ENCODE assay signal across 8 cellular contexts in genomic region chr12:49866859-49867579, GRCh38. TPM values are rescaled to one million over a fixed set of nuclear protein-coding genes. Genes with fewer than 3 reads are reported as not detected.
A peak's percentile ranks its signal among the peaks of the same experiment; 100 is the strongest.
DNase-seq lines count a peak whose midpoint lies in the region; ATAC-seq, FAIRE-seq and TF ChIP-seq lines count a peak whose summit lies in the region.

No MANE protein-coding gene starts in this region.

- H3K27me3 ChIP-seq in MG63, result no peaks in the 10 kb centered on the region
- H3K27me3 ChIP-seq in astrocyte (ENCODE audit: insufficient read depth, low read length), result peaks cover 8% of the 10 kb centered on the region
- no peaks in the 10 kb centered on the region for H3K27me3 ChIP-seq in smooth muscle cell (ENCODE audit: low read depth)

- DNase-seq in GM10248 (ENCODE audit: extremely low spot score) (peak; percentile 93), MG63 (peak; percentile 49), astrocyte (ENCODE audit: low read depth) (no peak), hypothalamus (lab: John Stamatoyannopoulos, UW) (peak in 39 of 51 donors; percentile 16 to 79 (median 49)), smooth muscle cell (lab: John Stamatoyannopoulos, UW; ENCODE audit: unreplicated experiment) (peak; percentile 53)
- peak; percentile 56 for DNase-seq in T-helper 2 cell treated with Interferon-gamma antibody and Interleukin-4, amounts not matched to agents 5 μg/mL and 100 μg/mL, for 36 hours (ENCODE audit: low spot score)

- no peak overlapping the region for H3K4me3 Mint-ChIP-seq in T-helper 2 cell treated with Interferon-gamma antibody and Interleukin-4, amounts not matched to agents 5 μg/mL and 100 μg/mL, for 36 hours
- no peak overlapping the region for H3K4me3 Mint-ChIP-seq in astrocyte (ENCODE audit: unreplicated experiment)

- CTCF ChIA-PET in GM10248 (lab: Yijun Ruan, JAX), result interaction anchor here (0.6 to 5.2 kb wide), 39 partner anchors 8 to 224 kb away, joined by 3 to 30 read pairs (median 4); partner anchors contain the start of genes BCDIN3D and TMBIM6

- TF ChIP-seq CTCF in GM10248 (IDR thresholded peaks at IDR 0.05; ENCODE audit: control extremely low read depth, extremely low read depth, low read depth, missing control alignments) (peak; percentile 94), astrocyte (IDR thresholded peaks at IDR 0.05; ENCODE audit: insufficient read depth, low read depth, low read length) (peak; percentile 84), smooth muscle cell (IDR thresholded peaks at IDR 0.05; ENCODE audit: borderline replicate concordance, insufficient read depth, poor library complexity, severe bottlenecking) (peak; percentile 96)

- no peaks in the 10 kb centered on the region for H3K4me1 Mint-ChIP-seq in T-helper 2 cell treated with Interferon-gamma antibody and Interleukin-4, amounts not matched to agents 5 μg/mL and 100 μg/mL, for 36 hours (ENCODE audit: low read depth)
- peaks cover 16% of the 10 kb centered on the region for H3K4me1 Mint-ChIP-seq in astrocyte (ENCODE audit: low read depth, unreplicated experiment)

- WGBS in smooth muscle cell (ENCODE audit: low lambda C conversion rate), result 41% methylated on average over 19 of the region's 19 CpGs

- peaks cover 5% of the 10 kb centered on the region for H3K27me3 Mint-ChIP-seq in T-helper 2 cell treated with Interferon-gamma antibody and Interleukin-4, amounts not matched to agents 5 μg/mL and 100 μg/mL, for 36 hours (ENCODE audit: low read depth)
- peaks cover 48% of the 10 kb centered on the region for H3K27me3 Mint-ChIP-seq in astrocyte (ENCODE audit: low read depth, unreplicated experiment)

- H3K4me1 ChIP-seq in astrocyte (ENCODE audit: insufficient read depth, low read length) (peaks cover 11% of the 10 kb centered on the region), smooth muscle cell (ENCODE audit: low read depth) (no peaks in the 10 kb centered on the region)

- H3K27ac ChIP-seq in astrocyte (ENCODE audit: low read depth, low read length) (no peak overlapping the region), smooth muscle cell (ENCODE audit: low read depth) (no peak overlapping the region)

- no peak overlapping the region for H3K4me2 ChIP-seq in astrocyte (ENCODE audit: low read length)
- peak overlapping the region; percentile 38 for H3K4me2 ChIP-seq in smooth muscle cell

- H3K36me3 ChIP-seq in MG63 (no peaks in the 10 kb centered on the region), astrocyte (ENCODE audit: insufficient read depth, low read length) (no peaks in the 10 kb centered on the region), smooth muscle cell (ENCODE audit: low read depth) (no peaks in the 10 kb centered on the region)

- FAIRE-seq in astrocyte (lab: Jason Lieb, UNC), result no peak

- H2AFZ ChIP-seq in astrocyte (ENCODE audit: low read depth, low read length) (peak overlapping the region; percentile 23), smooth muscle cell (ENCODE audit: low read depth) (no peak overlapping the region)

- no peak overlapping the region for H3K27ac Mint-ChIP-seq in T-helper 2 cell treated with Interferon-gamma antibody and Interleukin-4, amounts not matched to agents 5 μg/mL and 100 μg/mL, for 36 hours
- H3K27ac Mint-ChIP-seq in astrocyte (ENCODE audit: unreplicated experiment), result no peak overlapping the region

- H3K9ac ChIP-seq in astrocyte (ENCODE audit: low read length) (no peak overlapping the region), smooth muscle cell (ENCODE audit: low read depth) (no peak overlapping the region)

- H3K9me3 ChIP-seq in MG63 (no peaks in the 10 kb centered on the region), astrocyte (ENCODE audit: insufficient read depth, low read depth, low read length) (no peaks in the 10 kb centered on the region), smooth muscle cell (replicated peaks; ENCODE audit: low read depth) (no peaks in the 10 kb centered on the region)

- H4K20me1 ChIP-seq in astrocyte (ENCODE audit: insufficient read depth, low read length) (no peaks in the 10 kb centered on the region), smooth muscle cell (ENCODE audit: low read depth) (no peaks in the 10 kb centered on the region)

- ATAC-seq in HG03565 (IDR thresholded peaks at IDR 0.05; ENCODE audit: unreplicated experiment) (no peak), GM19452 (IDR thresholded peaks at IDR 0.05; ENCODE audit: unreplicated experiment) (no peak)

- POLR2A ChIA-PET in GM10248 (lab: Yijun Ruan, JAX), result interaction anchor here (0.6 to 1.0 kb wide), 2 partner anchors 39 to 125 kb away, joined by 3 to 5 read pairs; partner anchors contain the start of genes NCKAP5L and TMBIM6

- no peak overlapping the region for H3K4me3 ChIP-seq in MG63
- H3K4me3 ChIP-seq in astrocyte (ENCODE audit: insufficient read depth, low read depth, low read length), result no peak overlapping the region
- no peak overlapping the region for H3K4me3 ChIP-seq in smooth muscle cell

- H3K36me3 Mint-ChIP-seq in T-helper 2 cell treated with Interferon-gamma antibody and Interleukin-4, amounts not matched to agents 5 μg/mL and 100 μg/mL, for 36 hours (ENCODE audit: low read depth), result no peaks in the 10 kb centered on the region
- H3K36me3 Mint-ChIP-seq in astrocyte (ENCODE audit: low read depth, unreplicated experiment), result no peaks in the 10 kb centered on the region

- H3K9me3 Mint-ChIP-seq in T-helper 2 cell treated with Interferon-gamma antibody and Interleukin-4, amounts not matched to agents 5 μg/mL and 100 μg/mL, for 36 hours, result no peaks in the 10 kb centered on the region
- H3K9me3 Mint-ChIP-seq in astrocyte (ENCODE audit: unreplicated experiment), result peaks cover 2% of the 10 kb centered on the region

- H3K79me2 ChIP-seq in astrocyte (ENCODE audit: insufficient read depth, low read length), result no peaks in the 10 kb centered on the region
- no peaks in the 10 kb centered on the region for H3K79me2 ChIP-seq in smooth muscle cell (ENCODE audit: low read depth)

- peaks cover 14% of the 10 kb centered on the region for H3F3A ChIP-seq in smooth muscle cell (ENCODE audit: low read depth)

RNA-seq across cellular contexts. Expression of gene BCDIN3D, which starts 24.1 kb away (rescaled TPM):
- 1.8 and 5.8 TPM in 2 replicates for total RNA-seq in MG63 (2014; rRNA removed; shearing (Covaris generic); ENCODE audit: low replicate concordance)
- total RNA-seq in astrocyte, result 3.1 and 3.7 TPM in 2 replicates
- 2.5 and 3.4 TPM in 2 replicates for total RNA-seq in smooth muscle cell
- polyA plus RNA-seq in smooth muscle cell, result 2.9 and 3.8 TPM in 2 replicates

RNA-seq across cellular contexts. Expression of gene FAIM2, which starts 36.7 kb away (rescaled TPM):
- total RNA-seq in MG63 (2014; rRNA removed; shearing (Covaris generic); ENCODE audit: low replicate concordance), result not detected in 2 replicates
- total RNA-seq in astrocyte, result 0.10 and 0.18 TPM in 2 replicates
- 0.04 and 0.67 TPM in 2 replicates for total RNA-seq in smooth muscle cell
- 1.2 and 1.6 TPM in 2 replicates for polyA plus RNA-seq in smooth muscle cell

RNA-seq across cellular contexts. Expression of gene NCKAP5L, which starts 38.8 kb away (rescaled TPM):
- 5.3 and 8.8 TPM in 2 replicates for total RNA-seq in MG63 (2014; rRNA removed; shearing (Covaris generic); ENCODE audit: low replicate concordance)
- total RNA-seq in astrocyte (59.5 and 60.4 TPM in 2 replicates), smooth muscle cell (20.5 and 24.1 TPM in 2 replicates)
- polyA plus RNA-seq in smooth muscle cell, result 29.4 and 31.7 TPM in 2 replicates
